In the genomic region with DNA sequence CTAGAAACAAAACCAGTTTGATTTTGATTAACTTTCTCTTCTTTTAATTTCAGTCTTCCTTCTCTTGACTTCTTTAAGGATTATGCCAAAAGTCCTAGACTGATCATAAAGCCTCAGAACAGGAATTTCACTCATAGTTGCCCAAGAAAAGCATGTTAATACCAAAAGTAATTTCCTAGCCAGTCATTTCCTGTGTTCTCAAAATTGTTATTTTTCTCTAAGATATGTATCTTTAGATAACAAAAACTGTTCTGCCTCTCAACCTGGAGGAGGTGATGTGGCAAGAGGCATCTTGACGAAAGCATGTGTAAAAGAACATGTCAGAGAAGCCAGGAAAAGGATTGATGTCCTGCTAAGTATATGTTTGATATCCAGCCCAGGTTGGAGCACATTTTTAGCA, we compare ENCODE assay signal across 1 cellular context.
TF ChIP-seq lines count a peak whose summit lies in the region.

No MANE protein-coding gene starts in this region.

TF ChIP-seq in K562, 482 proteins besides CTCF, POLR2A, EP300 and RAD21 (continued from another document):
- TF ChIP-seq ZKSCAN1 (IDR thresholded peaks at IDR 0.05; ENCODE audit: low read depth, low read length): no peak
- no peak for TF ChIP-seq RCOR1 (IDR thresholded peaks at IDR 0.05; ENCODE audit: borderline replicate concordance in 1 of 2, low read depth in 2 of 2, low read length in 2 of 2)
- TF ChIP-seq CEBPG (CRISPR knock-in tag; IDR thresholded peaks at IDR 0.05): no peak
- peak; percentile 33 to 64; a peak in 3 of 4 replicates for TF ChIP-seq CEBPG (tag; conservative IDR thresholded peaks at IDR 0.05 in 1 of 2, IDR thresholded peaks at IDR 0.05 in 1 of 2)
- TF ChIP-seq, protein P1, sequence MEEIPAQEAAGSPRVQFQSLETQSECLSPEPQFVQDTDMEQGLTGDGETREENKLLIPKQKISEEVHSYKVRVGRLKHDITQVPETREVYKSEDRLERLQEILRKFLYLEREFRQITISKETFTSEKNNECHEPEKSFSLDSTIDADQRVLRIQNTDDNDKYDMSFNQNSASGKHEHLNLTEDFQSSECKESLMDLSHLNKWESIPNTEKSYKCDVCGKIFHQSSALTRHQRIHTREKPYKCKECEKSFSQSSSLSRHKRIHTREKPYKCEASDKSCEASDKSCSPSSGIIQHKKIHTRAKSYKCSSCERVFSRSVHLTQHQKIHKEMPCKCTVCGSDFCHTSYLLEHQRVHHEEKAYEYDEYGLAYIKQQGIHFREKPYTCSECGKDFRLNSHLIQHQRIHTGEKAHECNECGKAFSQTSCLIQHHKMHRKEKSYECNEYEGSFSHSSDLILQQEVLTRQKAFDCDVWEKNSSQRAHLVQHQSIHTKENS (CRISPR knock-in tag; IDR thresholded peaks at IDR 0.05): no peak
- no peak for TF ChIP-seq ADNP (tag; IDR thresholded peaks at IDR 0.05)
- TF ChIP-seq, protein P2, sequence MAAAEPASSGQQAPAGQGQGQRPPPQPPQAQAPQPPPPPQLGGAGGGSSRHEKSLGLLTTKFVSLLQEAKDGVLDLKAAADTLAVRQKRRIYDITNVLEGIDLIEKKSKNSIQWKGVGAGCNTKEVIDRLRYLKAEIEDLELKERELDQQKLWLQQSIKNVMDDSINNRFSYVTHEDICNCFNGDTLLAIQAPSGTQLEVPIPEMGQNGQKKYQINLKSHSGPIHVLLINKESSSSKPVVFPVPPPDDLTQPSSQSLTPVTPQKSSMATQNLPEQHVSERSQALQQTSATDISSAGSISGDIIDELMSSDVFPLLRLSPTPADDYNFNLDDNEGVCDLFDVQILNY (CRISPR knock-in tag; IDR thresholded peaks at IDR 0.05): no peak
- no peak for TF ChIP-seq MAFK (IDR thresholded peaks at IDR 0.05; ENCODE audit: low read length)
- no peak for TF ChIP-seq PHB (CRISPR knock-in tag; IDR thresholded peaks at IDR 0.05)
- TF ChIP-seq, protein P3, sequence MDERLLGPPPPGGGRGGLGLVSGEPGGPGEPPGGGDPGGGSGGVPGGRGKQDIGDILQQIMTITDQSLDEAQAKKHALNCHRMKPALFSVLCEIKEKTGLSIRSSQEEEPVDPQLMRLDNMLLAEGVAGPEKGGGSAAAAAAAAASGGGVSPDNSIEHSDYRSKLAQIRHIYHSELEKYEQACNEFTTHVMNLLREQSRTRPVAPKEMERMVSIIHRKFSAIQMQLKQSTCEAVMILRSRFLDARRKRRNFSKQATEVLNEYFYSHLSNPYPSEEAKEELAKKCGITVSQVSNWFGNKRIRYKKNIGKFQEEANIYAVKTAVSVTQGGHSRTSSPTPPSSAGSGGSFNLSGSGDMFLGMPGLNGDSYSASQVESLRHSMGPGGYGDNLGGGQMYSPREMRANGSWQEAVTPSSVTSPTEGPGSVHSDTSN (CRISPR knock-in tag; IDR thresholded peaks at IDR 0.05; ENCODE audit: low read depth): no peak
- TF ChIP-seq, protein P3 (tag; conservative IDR thresholded peaks at IDR 0.05; ENCODE audit: low read depth): no peak
- TF ChIP-seq, protein P4, sequence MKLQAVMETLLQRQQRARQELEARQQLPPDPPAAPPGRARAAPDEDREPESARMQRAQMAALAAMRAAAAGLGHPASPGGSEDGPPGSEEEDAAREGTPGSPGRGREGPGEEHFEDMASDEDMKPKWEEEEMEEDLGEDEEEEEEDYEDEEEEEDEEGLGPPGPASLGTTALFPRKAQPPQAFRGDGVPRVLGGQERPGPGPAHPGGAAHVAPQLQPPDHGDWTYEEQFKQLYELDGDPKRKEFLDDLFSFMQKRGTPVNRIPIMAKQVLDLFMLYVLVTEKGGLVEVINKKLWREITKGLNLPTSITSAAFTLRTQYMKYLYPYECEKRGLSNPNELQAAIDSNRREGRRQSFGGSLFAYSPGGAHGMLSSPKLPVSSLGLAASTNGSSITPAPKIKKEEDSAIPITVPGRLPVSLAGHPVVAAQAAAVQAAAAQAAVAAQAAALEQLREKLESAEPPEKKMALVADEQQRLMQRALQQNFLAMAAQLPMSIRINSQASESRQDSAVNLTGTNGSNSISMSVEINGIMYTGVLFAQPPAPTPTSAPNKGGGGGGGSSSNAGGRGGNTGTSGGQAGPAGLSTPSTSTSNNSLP (IDR thresholded peaks at IDR 0.05; ENCODE audit: borderline replicate concordance, low read depth, low read length): no peak
- no peak for TF ChIP-seq STAT5A (IDR thresholded peaks at IDR 0.05; ENCODE audit: borderline replicate concordance, low read length)
- peak; percentile 9 for TF ChIP-seq MEIS2 (IDR thresholded peaks at IDR 0.05; ENCODE audit: partially characterized antibody)
- TF ChIP-seq, protein P5, sequence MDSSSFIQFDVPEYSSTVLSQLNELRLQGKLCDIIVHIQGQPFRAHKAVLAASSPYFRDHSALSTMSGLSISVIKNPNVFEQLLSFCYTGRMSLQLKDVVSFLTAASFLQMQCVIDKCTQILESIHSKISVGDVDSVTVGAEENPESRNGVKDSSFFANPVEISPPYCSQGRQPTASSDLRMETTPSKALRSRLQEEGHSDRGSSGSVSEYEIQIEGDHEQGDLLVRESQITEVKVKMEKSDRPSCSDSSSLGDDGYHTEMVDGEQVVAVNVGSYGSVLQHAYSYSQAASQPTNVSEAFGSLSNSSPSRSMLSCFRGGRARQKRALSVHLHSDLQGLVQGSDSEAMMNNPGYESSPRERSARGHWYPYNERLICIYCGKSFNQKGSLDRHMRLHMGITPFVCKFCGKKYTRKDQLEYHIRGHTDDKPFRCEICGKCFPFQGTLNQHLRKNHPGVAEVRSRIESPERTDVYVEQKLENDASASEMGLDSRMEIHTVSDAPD (CRISPR knock-in tag; IDR thresholded peaks at IDR 0.05): no peak
- no peak for TF ChIP-seq NEUROD1 (IDR thresholded peaks at IDR 0.05; ENCODE audit: borderline replicate concordance, low read depth, low read length, partially characterized antibody)
- no peak for TF ChIP-seq SNIP1 (IDR thresholded peaks at IDR 0.05; ENCODE audit: low read depth)
- TF ChIP-seq TARDBP (IDR thresholded peaks at IDR 0.05): no peak
- TF ChIP-seq RFX5 (IDR thresholded peaks at IDR 0.05; ENCODE audit: low read depth, low read length): no peak
- TF ChIP-seq ZNF23 (CRISPR knock-in tag; IDR thresholded peaks at IDR 0.05): no peak
